8 cellular contexts compared by ENCODE assay signal in the genomic region with DNA sequence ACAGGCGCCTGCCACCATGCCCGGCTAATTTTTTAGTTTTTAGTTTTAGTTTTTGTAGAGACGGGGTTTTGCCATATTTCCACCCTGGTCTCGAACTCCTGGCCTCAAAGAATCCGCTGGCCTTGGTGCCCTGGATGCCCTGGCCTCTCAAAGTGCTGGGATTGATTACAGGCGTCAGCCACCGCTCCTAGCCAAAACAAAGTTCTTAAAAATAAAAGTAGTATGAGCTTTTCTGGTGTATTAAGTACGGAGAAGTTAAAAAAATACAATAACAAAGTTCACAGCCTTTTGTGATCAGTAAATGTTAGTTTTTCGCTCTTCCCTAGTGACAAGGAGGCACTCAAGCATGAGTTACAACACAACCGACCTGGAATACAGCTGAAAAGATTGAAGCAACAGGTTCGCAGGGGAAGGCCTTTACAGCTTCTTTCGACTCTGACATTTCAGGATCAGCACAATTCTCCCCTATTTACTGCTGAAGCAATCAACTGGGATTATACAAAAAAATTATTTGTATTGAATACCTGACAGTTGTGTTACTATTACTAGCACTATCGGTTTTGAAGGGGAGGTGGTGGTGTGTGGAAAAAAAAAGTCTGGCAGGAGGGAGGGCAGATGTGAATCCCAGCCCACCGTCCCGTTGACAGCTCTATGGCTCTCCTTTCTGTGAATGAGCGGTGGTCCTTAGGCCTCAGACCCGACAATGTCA. TPM values are rescaled to one million over a fixed set of nuclear protein-coding genes. Genes with fewer than 3 reads are reported as not detected.
DNase-seq lines count a peak whose midpoint lies in the region; ATAC-seq and TF ChIP-seq lines count a peak whose summit lies in the region.

No MANE protein-coding gene starts in this region.

- ATAC-seq in activated CD8-positive, alpha-beta memory T cell treated with anti-CD3 and anti-CD28 coated beads, Interleukin-2, amount 10 ng/mL, durations not matched to agents 7 days and 5 days = no peak
- ATAC-seq in HG03025 (IDR thresholded peaks at IDR 0.05; ENCODE audit: low FRiP score, unreplicated experiment) = no peak

- H3K4me2 ChIP-seq in hepatocyte = peak overlapping the region; percentile 86

- peak overlapping the region; percentile 90 for H3K27ac ChIP-seq in hepatocyte

- peak overlapping the region; percentile 87 for H2AFZ ChIP-seq in hepatocyte

- intact Hi-C loops in activated CD4-positive, alpha-beta memory T cell treated with anti-CD3 and anti-CD28 coated beads for 36 hours (cut with micrococcal nuclease) = loop anchor here (1.0 to 10.0 kb wide), 14 partner anchors 56 to 958 kb away; a partner anchor contains a TSS

- peaks cover 13% of the 10 kb centered on the region for H3K4me1 ChIP-seq in hepatocyte (ENCODE audit: insufficient read depth)

- TF ChIP-seq CTCF in hepatocyte (IDR thresholded peaks at IDR 0.05; ENCODE audit: poor library complexity) = no peak

- H3K36me3 ChIP-seq in hepatocyte (replicated peaks; ENCODE audit: insufficient read depth, low read depth) = no peaks in the 10 kb centered on the region

- peak overlapping the region; percentile 97 for H3K27ac Mint-ChIP-seq in activated CD8-positive, alpha-beta memory T cell treated with anti-CD3 and anti-CD28 coated beads, Interleukin-2, amount 10 ng/mL, durations not matched to agents 7 days and 5 days
- H3K27ac Mint-ChIP-seq in activated CD4-positive, alpha-beta memory T cell treated with anti-CD3 and anti-CD28 coated beads for 36 hours = peak overlapping the region; percentile 96

- DNase-seq in activated CD8-positive, alpha-beta memory T cell treated with anti-CD3 and anti-CD28 coated beads, Interleukin-2, amount 10 ng/mL, durations not matched to agents 7 days and 5 days = no peak
- no peak for DNase-seq in activated CD8-positive, alpha-beta memory T cell treated with anti-CD3 and anti-CD28 coated beads, Interleukin-2, amount 50 U/mL, for 4 hours
- DNase-seq in activated CD4-positive, alpha-beta memory T cell treated with anti-CD3 and anti-CD28 coated beads for 36 hours = no peak
- DNase-seq in hepatocyte (ENCODE audit: low spot score) (no peak), smooth muscle cell of the brain vasculature (ENCODE audit: low read depth, low spot score) (peak; percentile 1), NCI-H1694 treated with DMSO at 0.1 percent for 48 hours (lab: John Stamatoyannopoulos, UW) (no peak), NCI-H2196 treated with DMSO at 0.1 percent for 48 hours (lab: John Stamatoyannopoulos, UW; ENCODE audit: unreplicated experiment) (no peak)

- peaks cover 38% of the 10 kb centered on the region for H3K79me2 ChIP-seq in hepatocyte

- H3K9me3 ChIP-seq in hepatocyte (ENCODE audit: low read depth) = no peaks in the 10 kb centered on the region

- H3K36me3 Mint-ChIP-seq in activated CD8-positive, alpha-beta memory T cell treated with anti-CD3 and anti-CD28 coated beads, Interleukin-2, amount 10 ng/mL, durations not matched to agents 7 days and 5 days = peaks cover 14% of the 10 kb centered on the region
- no peaks in the 10 kb centered on the region for H3K36me3 Mint-ChIP-seq in activated CD4-positive, alpha-beta memory T cell treated with anti-CD3 and anti-CD28 coated beads for 36 hours

- CTCF ChIA-PET in activated CD8-positive, alpha-beta memory T cell treated with anti-CD3 and anti-CD28 coated beads, Interleukin-2, amount 10 ng/mL, durations not matched to agents 7 days and 5 days (lab: Charles Lee) = interaction anchor here (0.6 to 9.8 kb wide), 44 partner anchors 10 to 954 kb away, joined by 3 to 151 read pairs (median 5); a partner anchor contains a TSS
- CTCF ChIA-PET in activated CD4-positive, alpha-beta memory T cell treated with anti-CD3 and anti-CD28 coated beads for 36 hours (lab: Charles Lee) = interaction anchor here (0.5 to 4.9 kb wide), 41 partner anchors 10 to 956 kb away, joined by 3 to 216 read pairs (median 4); a partner anchor contains a TSS

- WGBS in hepatocyte (ENCODE audit: low lambda C conversion rate, missing lambda C conversion rate) = 51% methylated on average over 17 of the region's 17 CpGs

- peak overlapping the region; percentile 49 for H3K4me3 ChIP-seq in hepatocyte

- H3K9me3 Mint-ChIP-seq in activated CD8-positive, alpha-beta memory T cell treated with anti-CD3 and anti-CD28 coated beads, Interleukin-2, amount 10 ng/mL, durations not matched to agents 7 days and 5 days (ENCODE audit: low read depth) = no peaks in the 10 kb centered on the region
- no peaks in the 10 kb centered on the region for H3K9me3 Mint-ChIP-seq in activated CD4-positive, alpha-beta memory T cell treated with anti-CD3 and anti-CD28 coated beads for 36 hours

- H3K27me3 Mint-ChIP-seq in activated CD8-positive, alpha-beta memory T cell treated with anti-CD3 and anti-CD28 coated beads, Interleukin-2, amount 10 ng/mL, durations not matched to agents 7 days and 5 days = no peaks in the 10 kb centered on the region
- H3K27me3 Mint-ChIP-seq in activated CD4-positive, alpha-beta memory T cell treated with anti-CD3 and anti-CD28 coated beads for 36 hours = no peaks in the 10 kb centered on the region

- H3K27me3 ChIP-seq in hepatocyte = no peaks in the 10 kb centered on the region

- POLR2A ChIA-PET in activated CD4-positive, alpha-beta memory T cell treated with anti-CD3 and anti-CD28 coated beads for 36 hours (lab: Charles Lee) = interaction anchor here (0.5 to 4.0 kb wide), 14 partner anchors 10 to 853 kb away, joined by 3 to 53 read pairs (median 5); a partner anchor contains a TSS

- no peaks in the 10 kb centered on the region for H4K20me1 ChIP-seq in hepatocyte (ENCODE audit: insufficient read depth, poor library complexity, severe bottlenecking)

- H3K9me2 ChIP-seq in hepatocyte (replicated peaks; ENCODE audit: insufficient read depth) = no peaks in the 10 kb centered on the region

- H3K4me1 Mint-ChIP-seq in activated CD8-positive, alpha-beta memory T cell treated with anti-CD3 and anti-CD28 coated beads, Interleukin-2, amount 10 ng/mL, durations not matched to agents 7 days and 5 days = peaks cover 24% of the 10 kb centered on the region
- H3K4me1 Mint-ChIP-seq in activated CD4-positive, alpha-beta memory T cell treated with anti-CD3 and anti-CD28 coated beads for 36 hours (ENCODE audit: low read depth) = peaks cover 30% of the 10 kb centered on the region

- peak overlapping the region; percentile 88 for H3K4me3 Mint-ChIP-seq in activated CD8-positive, alpha-beta memory T cell treated with anti-CD3 and anti-CD28 coated beads, Interleukin-2, amount 10 ng/mL, durations not matched to agents 7 days and 5 days
- H3K4me3 Mint-ChIP-seq in activated CD4-positive, alpha-beta memory T cell treated with anti-CD3 and anti-CD28 coated beads for 36 hours = peak overlapping the region; percentile 88

RNA-seq across cellular contexts. Expression of a gene that starts 0.9 kb away (rescaled TPM):
- total RNA-seq in activated CD8-positive, alpha-beta memory T cell treated with anti-CD3 and anti-CD28 coated beads, Interleukin-2, amount 10 ng/mL, durations not matched to agents 7 days and 5 days = 10 to 100 TPM; 43.7 to 48.4 TPM
- 10 to 100 TPM; 60.7 to 61.1 TPM for total RNA-seq in activated CD4-positive, alpha-beta memory T cell treated with anti-CD3 and anti-CD28 coated beads for 36 hours
- 49.6 and 50.8 TPM in 2 replicates for total RNA-seq in hepatocyte
- 19.0 and 26.3 TPM in 2 replicates for polyA plus RNA-seq in hepatocyte
